Comparison of ENCODE assay signal across 16 cellular contexts in genomic region chr13:33106656-33107402, GRCh38.
A peak's percentile ranks its signal among the peaks of the same experiment; 100 is the strongest.
DNase-seq lines count a peak whose midpoint lies in the region; ATAC-seq, FAIRE-seq and TF ChIP-seq lines count a peak whose summit lies in the region.
"Had no signal": no experiment of that assay in that cellular context is flagged by ENCODE, and none has a peak within 500 bp of the region (broad histone marks: within the 10 kb centered on the region; RNA-seq: fewer than 3 reads in every experiment).

No MANE protein-coding gene starts in this region.

- H3K27me3 ChIP-seq in GM12878 (replicated peaks in 1 of 2; ENCODE audit: control insufficient read depth in 2 of 2, insufficient read depth in 2 of 2, low read length in 1 of 2) = no peaks in the 10 kb centered on the region
- H3K27me3 ChIP-seq in smooth muscle cell (ENCODE audit: low read depth) = no peaks in the 10 kb centered on the region
- no peaks in the 10 kb centered on the region for H3K27me3 ChIP-seq in left lung

- DNase-seq in GM13976 (ENCODE audit: low spot score) (peak; percentile 42), GM12878 (ENCODE audit: low read depth, low spot score) (no peak), smooth muscle cell (lab: John Stamatoyannopoulos, UW; ENCODE audit: unreplicated experiment) (no peak), HuH-7 (ENCODE audit: low spot score) (no peak), NCI-H128 (lab: John Stamatoyannopoulos, UW; ENCODE audit: unreplicated experiment) (no peak), left lung (no peak), type B pancreatic cell (ENCODE audit: extremely low spot score, unreplicated experiment) (no peak)
- DNase-seq: activated naive CD4-positive, alpha-beta T cell treated with anti-CD3 and anti-CD28 coated beads, Interleukin-2, amount 10 ng/mL, durations not matched to agents 7 days and 5 days; DMS53; naive thymus-derived CD8-positive, alpha-beta T cell; NCI-H146; OCI-M1; stimulated activated CD4-positive, alpha-beta T cell treated with anti-CD3 and anti-CD28 coated beads, Interleukin-2, amount 100 ng/mL, for 24 hours; stimulated activated CD8-positive, alpha-beta memory T cell treated with anti-CD3 and anti-CD28 coated beads, Interleukin-4, amount 100 ng/mL, for 48 hours had no signal

- TF ChIP-seq EP300 in GM12878 (IDR thresholded peaks at IDR 0.05; ENCODE audit: borderline replicate concordance in 1 of 2, control insufficient read depth in 1 of 2, low read depth in 2 of 2, low read length in 2 of 2) = no peak

- H3K9me3 ChIP-seq in GM12878 (replicated peaks; ENCODE audit: control insufficient read depth, insufficient read depth, low read length) (no peaks in the 10 kb centered on the region), smooth muscle cell (replicated peaks; ENCODE audit: low read depth) (no peaks in the 10 kb centered on the region), left lung (no peaks in the 10 kb centered on the region)

- H4K20me1 ChIP-seq in GM12878 (ENCODE audit: control insufficient read depth, insufficient read depth) (no peaks in the 10 kb centered on the region), smooth muscle cell (ENCODE audit: low read depth) (no peaks in the 10 kb centered on the region)

- H3K27ac Mint-ChIP-seq in type B pancreatic cell = no peak overlapping the region
- H3K27ac Mint-ChIP-seq: activated naive CD4-positive, alpha-beta T cell treated with anti-CD3 and anti-CD28 coated beads, Interleukin-2, amount 10 ng/mL, durations not matched to agents 7 days and 5 days had no signal

- CTCF ChIA-PET in GM12878 (lab: Yijun Ruan, JAX) = interaction anchor here (0.7 to 5.7 kb wide), 10 partner anchors 9 to 506 kb away, joined by 3 to 52 read pairs (median 4); no protein-coding TSS in a partner anchor

- FAIRE-seq in GM12878 (lab: Jason Lieb, UNC) = no peak

- no TSS peak for BruUV-seq in GM12878 (replicated peaks; lab: Mats Ljungman, UMichigan)

- ATAC-seq in HG02588 (IDR thresholded peaks at IDR 0.05; ENCODE audit: unreplicated experiment) = peak; percentile 37
- ATAC-seq in GM12878 = peak; percentile 43
- ATAC-seq in left lung = no peak
- ATAC-seq: HCT116; naive thymus-derived CD8-positive, alpha-beta T cell had no signal

- WGBS in GM12878 (ENCODE audit: insufficient coverage, insufficient replicate concordance, low lambda C conversion rate, missing lambda C conversion rate) = 64% methylated on average over 7 of the region's 7 CpGs
- 53% methylated on average over 7 of the region's 7 CpGs for WGBS in smooth muscle cell (ENCODE audit: low lambda C conversion rate)

- intact Hi-C loops in GM12878 (cut with micrococcal nuclease; ENCODE audit: unreplicated experiment) (loop anchor here (5.0 to 10.0 kb wide), 2 partner anchors 272 to 435 kb away; no protein-coding TSS in a partner anchor), left lung (cut with DNase I) (no loop called here)

- peaks cover 18% of the 10 kb centered on the region for H3K36me3 Mint-ChIP-seq in type B pancreatic cell
- H3K36me3 Mint-ChIP-seq: activated naive CD4-positive, alpha-beta T cell treated with anti-CD3 and anti-CD28 coated beads, Interleukin-2, amount 10 ng/mL, durations not matched to agents 7 days and 5 days; naive thymus-derived CD8-positive, alpha-beta T cell had no signal

- in situ Hi-C loops in GM13976 (cut with MboI; ENCODE audit: low sequenced_read_pairs, unreplicated experiment) (no loop called here), GM12878 (cut with MboI) (no loop called here)

- H3K27ac ChIP-seq in GM12878 (ENCODE audit: control insufficient read depth, insufficient read depth) (peak overlapping the region; percentile 61), smooth muscle cell (ENCODE audit: low read depth) (peak overlapping the region; percentile 2), left lung (no peak overlapping the region)

- TF ChIP-seq RAD21 in GM12878 (IDR thresholded peaks at IDR 0.05; ENCODE audit: insufficient read depth, low read depth, low read length) = no peak

- TF ChIP-seq CTCF in GM13976 (IDR thresholded peaks at IDR 0.05; ENCODE audit: borderline replicate concordance, control extremely low read depth, extremely low read depth, insufficient read depth, missing control alignments) (no peak), GM12878 (IDR thresholded peaks at IDR 0.05 in 2 of 3, conservative IDR thresholded peaks at IDR 0.05 in 1 of 3; ENCODE audit: control insufficient read depth in 2 of 3, extremely low read depth in 1 of 3, insufficient read depth in 1 of 3, low read depth in 3 of 3, low read length in 3 of 3) (no peak), smooth muscle cell (IDR thresholded peaks at IDR 0.05; ENCODE audit: borderline replicate concordance, insufficient read depth, poor library complexity, severe bottlenecking) (no peak), left lung (IDR thresholded peaks at IDR 0.05) (no peak), type B pancreatic cell (conservative IDR thresholded peaks at IDR 0.05) (no peak)

- H3K4me1 ChIP-seq in GM12878 (ENCODE audit: control insufficient read depth, insufficient read depth, low read length) = peaks cover 60% of the 10 kb centered on the region
- H3K4me1 ChIP-seq in smooth muscle cell (ENCODE audit: low read depth) = no peaks in the 10 kb centered on the region
- H3K4me1 ChIP-seq in left lung = peaks cover 13 to 25% of the 10 kb centered on the region in 2 donors

- peaks cover 3% of the 10 kb centered on the region for H3K79me2 ChIP-seq in GM12878 (ENCODE audit: control insufficient read depth, insufficient read depth, low read length)
- H3K79me2 ChIP-seq in smooth muscle cell (ENCODE audit: low read depth) = no peaks in the 10 kb centered on the region

- SMC1A ChIA-PET in GM12878 (lab: Charles Lee; ENCODE audit: uncharacterized antibody, unreplicated experiment) = interaction anchor here (0.8 to 7.6 kb wide), 28 partner anchors 10 to 436 kb away, joined by 3 to 95 read pairs (median 5); no protein-coding TSS in a partner anchor

- RAD21 ChIA-PET in GM12878 (lab: Charles Lee; ENCODE audit: unreplicated experiment) = interaction anchor here (0.9 to 6.9 kb wide), 23 partner anchors 9 to 521 kb away, joined by 3 to 35 read pairs (median 4); no protein-coding TSS in a partner anchor

- H3K9me3 Mint-ChIP-seq in type B pancreatic cell = no peaks in the 10 kb centered on the region
- H3K9me3 Mint-ChIP-seq: activated naive CD4-positive, alpha-beta T cell treated with anti-CD3 and anti-CD28 coated beads, Interleukin-2, amount 10 ng/mL, durations not matched to agents 7 days and 5 days; naive thymus-derived CD8-positive, alpha-beta T cell had no signal

- H3F3A ChIP-seq in smooth muscle cell (ENCODE audit: low read depth) = no peaks in the 10 kb centered on the region

- H3K36me3 ChIP-seq in GM12878 (ENCODE audit: control insufficient read depth in 2 of 2, insufficient read depth in 2 of 2, low read length in 1 of 2) (peaks cover 0 to 18% of the 10 kb centered on the region in 2 experiments), smooth muscle cell (ENCODE audit: low read depth) (peaks cover 14% of the 10 kb centered on the region), left lung (peaks cover 0 to 77% of the 10 kb centered on the region in 2 donors)

- TF ChIP-seq POLR2A in GM12878 (IDR thresholded peaks at IDR 0.05; ENCODE audit: low read depth, low read length) = no peak

- no peak overlapping the region for H3K4me3 Mint-ChIP-seq in type B pancreatic cell
- H3K4me3 Mint-ChIP-seq: activated naive CD4-positive, alpha-beta T cell treated with anti-CD3 and anti-CD28 coated beads, Interleukin-2, amount 10 ng/mL, durations not matched to agents 7 days and 5 days; naive thymus-derived CD8-positive, alpha-beta T cell had no signal

- H3K9ac ChIP-seq in GM12878 (ENCODE audit: control insufficient read depth, insufficient read depth, low read length) (peak overlapping the region; percentile 30; the same call in 1 of the 2 replicates), smooth muscle cell (ENCODE audit: low read depth) (no peak overlapping the region)

- H3K4me3 ChIP-seq in GM12878 = peak overlapping the region; percentile 55; the same call in 1 of the 2 replicates
- H3K4me3 ChIP-seq in smooth muscle cell = no peak overlapping the region
- H3K4me3 ChIP-seq in left lung = no peak overlapping the region

- no peak overlapping the region; the same call in 1 of the 2 replicates for H2AFZ ChIP-seq in GM12878 (ENCODE audit: control insufficient read depth, low read depth, low read length)
- no peak overlapping the region for H2AFZ ChIP-seq in smooth muscle cell (ENCODE audit: low read depth)

- peak overlapping the region; percentile 67 for H3K4me2 ChIP-seq in GM12878 (ENCODE audit: control insufficient read depth, insufficient read depth)
- no peak overlapping the region for H3K4me2 ChIP-seq in smooth muscle cell

- H3K4me1 Mint-ChIP-seq in type B pancreatic cell (ENCODE audit: unreplicated experiment) = peaks cover 10% of the 10 kb centered on the region
- H3K4me1 Mint-ChIP-seq: activated naive CD4-positive, alpha-beta T cell treated with anti-CD3 and anti-CD28 coated beads, Interleukin-2, amount 10 ng/mL, durations not matched to agents 7 days and 5 days had no signal

- POLR2A ChIA-PET in GM12878 (lab: Charles Lee) = interaction anchor here (1.2 to 7.2 kb wide), 5 partner anchors 39 to 86 kb away, joined by 4 to 62 read pairs (median 6); no protein-coding TSS in a partner anchor

- H3K27me3 Mint-ChIP-seq in type B pancreatic cell = no peaks in the 10 kb centered on the region

TF ChIP-seq in GM12878, 131 proteins besides CTCF, POLR2A, EP300 and RAD21 (continues in another document):
- TF ChIP-seq SMARCA5 (IDR thresholded peaks at IDR 0.05) = no peak

Comparison
In these comparisons a context has a peak if more than half of its experiments do, and no peak if none do; other contexts are left out.
1. H3K27ac ChIP-seq: peak in GM12878 (single experiment) and smooth muscle cell (single experiment); none in left lung (0 of 2).